In genomic region chr14:79575032-79575431, GRCh38 we compare ENCODE assay signal across 23 cellular contexts.
DNase-seq lines count a peak whose midpoint lies in the region; ATAC-seq and TF ChIP-seq lines count a peak whose summit lies in the region.
"Had no signal": no experiment of that assay in that cellular context is flagged by ENCODE, and none has a peak within 500 bp of the region (broad histone marks: within the 10 kb centered on the region; RNA-seq: fewer than 3 reads in every experiment).

No MANE protein-coding gene starts in this region.

- H3K36me3 ChIP-seq in A673 (ENCODE audit: insufficient read depth, low read length, poor library complexity, severe bottlenecking) (no peaks in the 10 kb centered on the region), HUES48 (ENCODE audit: control insufficient read depth, insufficient read depth, low read length) (no peaks in the 10 kb centered on the region)
- H3K36me3 ChIP-seq in CD8-positive, alpha-beta T cell (ENCODE audit: insufficient read depth, low read length) = no peaks in the 10 kb centered on the region
- H3K36me3 ChIP-seq: BE2C; BLaER1 treated with 17β-estradiol and CSF1 and Interleukin-3, amounts not matched to agents 10 nM and 100 nM had no signal

- no peaks in the 10 kb centered on the region for H3K27me3 Mint-ChIP-seq in nephron (ENCODE audit: low read depth)
- no peaks in the 10 kb centered on the region for H3K27me3 Mint-ChIP-seq in activated CD8-positive, alpha-beta T cell treated with anti-CD3 and anti-CD28 coated beads for 36 hours
- no peaks in the 10 kb centered on the region for H3K27me3 Mint-ChIP-seq in CD8-positive, alpha-beta T cell (ENCODE audit: low read depth)
- H3K27me3 Mint-ChIP-seq: CD4-positive, alpha-beta T cell had no signal

- no TSS peak for BruUV-seq in A673 (replicated peaks; lab: Mats Ljungman, UMichigan)

- no peaks in the 10 kb centered on the region for H3K27me3 ChIP-seq in A673 (replicated peaks; ENCODE audit: insufficient read depth, low read depth, low read length, poor library complexity)
- H3K27me3 ChIP-seq in HUES48 (ENCODE audit: control insufficient read depth, insufficient read depth, low read length) = no peaks in the 10 kb centered on the region
- no peaks in the 10 kb centered on the region for H3K27me3 ChIP-seq in CD8-positive, alpha-beta T cell (ENCODE audit: insufficient read depth, low read length)
- H3K27me3 ChIP-seq: BE2C; BLaER1 treated with 17β-estradiol and CSF1 and Interleukin-3, amounts not matched to agents 10 nM and 100 nM had no signal

- H3K4me1 ChIP-seq in A673 (ENCODE audit: insufficient read depth, low read length, poor library complexity, severe bottlenecking) = peaks cover 51% of the 10 kb centered on the region
- H3K4me1 ChIP-seq in HUES48 (ENCODE audit: control insufficient read depth, insufficient read depth, low read length) = peaks cover 15% of the 10 kb centered on the region
- H3K4me1 ChIP-seq in CD8-positive, alpha-beta T cell (ENCODE audit: insufficient read depth, low read length) = no peaks in the 10 kb centered on the region
- H3K4me1 ChIP-seq: BE2C had no signal

- POLR2A ChIA-PET in A673 (lab: Charles Lee; ENCODE audit: low non-redundant PET) = no interaction called here
- POLR2A ChIA-PET in activated CD8-positive, alpha-beta T cell treated with anti-CD3 and anti-CD28 coated beads for 36 hours (lab: Charles Lee) = no interaction called here
- POLR2A ChIA-PET in CD8-positive, alpha-beta T cell (lab: Charles Lee) = no interaction called here

- no peak for ATAC-seq in GM21825 (IDR thresholded peaks at IDR 0.05; ENCODE audit: unreplicated experiment)
- ATAC-seq in activated CD8-positive, alpha-beta T cell treated with anti-CD3 and anti-CD28 coated beads for 36 hours = no peak
- no peak for ATAC-seq in CD8-positive, alpha-beta T cell
- ATAC-seq: GM23338, HCT116 had no signal

- TF ChIP-seq CTCF in A673 (conservative IDR thresholded peaks at IDR 0.05; ENCODE audit: low read depth, low read length) (no peak), choroid plexus epithelial cell (conservative IDR thresholded peaks at IDR 0.05; ENCODE audit: low read depth, low read length) (no peak), nephron (IDR thresholded peaks at IDR 0.05; ENCODE audit: unreplicated experiment in 3 of 3) (no peak)
- TF ChIP-seq CTCF in activated CD8-positive, alpha-beta T cell treated with anti-CD3 and anti-CD28 coated beads for 36 hours (IDR thresholded peaks at IDR 0.05) = no peak
- no peak for TF ChIP-seq CTCF in CD8-positive, alpha-beta T cell (IDR thresholded peaks at IDR 0.05)

- no peaks in the 10 kb centered on the region for H3K9me3 ChIP-seq in A673 (ENCODE audit: low read depth, low read length, poor library complexity, severe bottlenecking)
- no peaks in the 10 kb centered on the region for H3K9me3 ChIP-seq in HUES48 (ENCODE audit: control insufficient read depth, insufficient read depth, low read length)
- no peaks in the 10 kb centered on the region for H3K9me3 ChIP-seq in CD8-positive, alpha-beta T cell (ENCODE audit: low read length)
- H3K9me3 ChIP-seq: BE2C; BLaER1 treated with 17β-estradiol and CSF1 and Interleukin-3, amounts not matched to agents 10 nM and 100 nM had no signal

- no peaks in the 10 kb centered on the region for H3K9me3 Mint-ChIP-seq in nephron
- H3K9me3 Mint-ChIP-seq in activated CD8-positive, alpha-beta T cell treated with anti-CD3 and anti-CD28 coated beads for 36 hours = no peaks in the 10 kb centered on the region
- H3K9me3 Mint-ChIP-seq in CD8-positive, alpha-beta T cell = no peaks in the 10 kb centered on the region
- H3K9me3 Mint-ChIP-seq: CD4-positive, alpha-beta T cell; GM23338; H9 had no signal

- CTCF ChIA-PET in A673 (lab: Charles Lee) = no interaction called here
- CTCF ChIA-PET in activated CD8-positive, alpha-beta T cell treated with anti-CD3 and anti-CD28 coated beads for 36 hours (lab: Charles Lee) = no interaction called here
- CTCF ChIA-PET in CD8-positive, alpha-beta T cell (lab: Charles Lee) = no interaction called here

- H3K4me3 Mint-ChIP-seq in nephron = no peak overlapping the region
- H3K4me3 Mint-ChIP-seq in activated CD8-positive, alpha-beta T cell treated with anti-CD3 and anti-CD28 coated beads for 36 hours = no peak overlapping the region
- no peak overlapping the region for H3K4me3 Mint-ChIP-seq in CD8-positive, alpha-beta T cell
- H3K4me3 Mint-ChIP-seq: CD14-positive monocyte; CD4-positive, alpha-beta T cell; GM23338; H9 had no signal

- H3K4me3 ChIP-seq in A673 (ENCODE audit: low read depth, low read length, poor library complexity, severe bottlenecking) = no peak overlapping the region
- no peak overlapping the region for H3K4me3 ChIP-seq in HUES48 (ENCODE audit: low read depth, low read length)
- no peak overlapping the region for H3K4me3 ChIP-seq in choroid plexus epithelial cell (ENCODE audit: low read depth, low read length)
- H3K4me3 ChIP-seq in CD8-positive, alpha-beta T cell (ENCODE audit: low read depth, low read length) = no peak overlapping the region
- H3K4me3 ChIP-seq: BLaER1 treated with 17β-estradiol and CSF1 and Interleukin-3, amounts not matched to agents 10 nM and 100 nM; GM23338 had no signal

- H3K9ac ChIP-seq in HUES48 (ENCODE audit: low read depth, low read length) = no peak overlapping the region
- H3K9ac ChIP-seq: BLaER1 treated with 17β-estradiol and CSF1 and Interleukin-3, amounts not matched to agents 10 nM and 100 nM had no signal

- DNase-seq in A673 (ENCODE audit: low spot score) (peak; percentile 86), choroid plexus epithelial cell (ENCODE audit: low read depth) (peak; percentile 51), NCI-H1436 (lab: John Stamatoyannopoulos, UW) (no peak)
- no peak for DNase-seq in activated CD8-positive, alpha-beta T cell treated with anti-CD3 and anti-CD28 coated beads for 36 hours
- no peak for DNase-seq in CD8-positive, alpha-beta T cell
- DNase-seq: ACHN; AML-193; BE2C; Calu3; CD4-positive, alpha-beta T cell; COR-L47; DMS53; DMS79 treated with DMSO at 0.1 percent for 48 hours; GF-D8; H9 had no signal

- H3K4me1 Mint-ChIP-seq in nephron = peaks cover 50% of the 10 kb centered on the region
- no peaks in the 10 kb centered on the region for H3K4me1 Mint-ChIP-seq in activated CD8-positive, alpha-beta T cell treated with anti-CD3 and anti-CD28 coated beads for 36 hours (ENCODE audit: low read depth)
- H3K4me1 Mint-ChIP-seq in CD8-positive, alpha-beta T cell (ENCODE audit: low read depth) = no peaks in the 10 kb centered on the region
- H3K4me1 Mint-ChIP-seq: CD14-positive monocyte had no signal

- intact Hi-C loops in A673 (cut with micrococcal nuclease; ENCODE audit: unreplicated experiment) = no loop called here
- intact Hi-C loops in activated CD8-positive, alpha-beta T cell treated with anti-CD3 and anti-CD28 coated beads for 36 hours (cut with micrococcal nuclease) = no loop called here
- intact Hi-C loops in CD8-positive, alpha-beta T cell (cut with DNase I, micrococcal nuclease) = no loop called here

- no peaks in the 10 kb centered on the region for H3K36me3 Mint-ChIP-seq in nephron (ENCODE audit: low read depth)
- no peaks in the 10 kb centered on the region for H3K36me3 Mint-ChIP-seq in activated CD8-positive, alpha-beta T cell treated with anti-CD3 and anti-CD28 coated beads for 36 hours (ENCODE audit: low read depth)
- H3K36me3 Mint-ChIP-seq in CD8-positive, alpha-beta T cell = no peaks in the 10 kb centered on the region
- H3K36me3 Mint-ChIP-seq: CD14-positive monocyte had no signal

- H3K27ac ChIP-seq in A673 (ENCODE audit: low read depth, low read length, poor library complexity, severe bottlenecking) (peak overlapping the region; percentile 11), HUES48 (ENCODE audit: low read depth, low read length) (peak overlapping the region; percentile 17)
- H3K27ac ChIP-seq in CD8-positive, alpha-beta T cell (ENCODE audit: low read depth, low read length) = no peak overlapping the region
- H3K27ac ChIP-seq: 22Rv1; BLaER1 treated with 17β-estradiol and CSF1 and Interleukin-3, amounts not matched to agents 10 nM and 100 nM had no signal

- H3K27ac Mint-ChIP-seq in nephron = peak overlapping the region; percentile 34 to 65 (median 65)
- H3K27ac Mint-ChIP-seq in activated CD8-positive, alpha-beta T cell treated with anti-CD3 and anti-CD28 coated beads for 36 hours = no peak overlapping the region
- H3K27ac Mint-ChIP-seq in CD8-positive, alpha-beta T cell = no peak overlapping the region
- H3K27ac Mint-ChIP-seq: CD14-positive monocyte; CD4-positive, alpha-beta T cell; GM23338 had no signal

Comparison
In these comparisons a context has a peak if more than half of its experiments do, and no peak if none do; other contexts are left out.
1. DNase-seq: peak in A673 (single experiment) and choroid plexus epithelial cell (single experiment); none in activated CD8-positive, alpha-beta T cell treated with anti-CD3 and anti-CD28 coated beads for 36 hours (single experiment), CD8-positive, alpha-beta T cell (0 of 7) and NCI-H1436 (single experiment).
2. H3K27ac Mint-ChIP-seq: peak in nephron (3 of 3); none in activated CD8-positive, alpha-beta T cell treated with anti-CD3 and anti-CD28 coated beads for 36 hours (single experiment) and CD8-positive, alpha-beta T cell (single experiment).